ENCODE assay signal across 9 cellular contexts in genomic region chr14:105064721-105065143, GRCh38. TPM values are rescaled to one million over a fixed set of nuclear protein-coding genes. Genes with fewer than 3 reads are reported as not detected.
DNase-seq lines count a peak whose midpoint lies in the region; ATAC-seq and TF ChIP-seq lines count a peak whose summit lies in the region.
"Had no signal": no experiment of that assay in that cellular context is flagged by ENCODE, and none has a peak within 500 bp of the region (broad histone marks: within the 10 kb centered on the region; RNA-seq: fewer than 3 reads in every experiment).

No MANE protein-coding gene starts in this region.

- no peak for TF ChIP-seq CTCF in dorsolateral prefrontal cortex (IDR thresholded peaks at IDR 0.05 in 54 of 56, conservative IDR thresholded peaks at IDR 0.05 in 2 of 56; ENCODE audit: low read depth in 1 of 56, partially characterized antibody in 56 of 56)

- H3K4ac ChIP-seq in mesenchymal stem cell (ENCODE audit: low read depth in 1 of 2, low read length in 2 of 2), result no peak overlapping the region

- H2BK120ac ChIP-seq in mesenchymal stem cell (ENCODE audit: low read depth, low read length), result no peak overlapping the region

- H3K79me1 ChIP-seq in mesenchymal stem cell (replicated peaks; ENCODE audit: low read length, poor library complexity, severe bottlenecking), result no peaks in the 10 kb centered on the region

- H3K9me3 ChIP-seq in mesenchymal stem cell (ENCODE audit: control insufficient read depth, low read length), result no peaks in the 10 kb centered on the region

- H4K8ac ChIP-seq in mesenchymal stem cell (ENCODE audit: low read length), result peak overlapping the region; percentile 12

- POLR2A ChIA-PET in activated naive CD8-positive, alpha-beta T cell treated with anti-CD3 and anti-CD28 coated beads, Interleukin-2, amount 10 ng/mL, durations not matched to agents 7 days and 5 days (lab: Charles Lee), result interaction anchor here (0.8 to 12.0 kb wide), 15 partner anchors 8 to 376 kb away, joined by 3 to 176 read pairs (median 5); partner anchors contain the start of genes BRF1, CDCA4 and CLBA1

- H2BK5ac ChIP-seq in mesenchymal stem cell (ENCODE audit: low read depth, low read length, poor library complexity, severe bottlenecking), result no peak overlapping the region

- H3K4me3 Mint-ChIP-seq in IgD-negative memory B cell, result peak overlapping the region; percentile 90 to 99 (median 95)
- peak overlapping the region; percentile 89 for H3K4me3 Mint-ChIP-seq in activated naive CD8-positive, alpha-beta T cell treated with anti-CD3 and anti-CD28 coated beads, Interleukin-2, amount 10 ng/mL, durations not matched to agents 7 days and 5 days

- peaks cover 34 to 42% (median 36%) of the 10 kb centered on the region in 3 donors for H3K4me1 Mint-ChIP-seq in IgD-negative memory B cell
- H3K4me1 Mint-ChIP-seq in activated naive CD8-positive, alpha-beta T cell treated with anti-CD3 and anti-CD28 coated beads, Interleukin-2, amount 10 ng/mL, durations not matched to agents 7 days and 5 days, result peaks cover 43% of the 10 kb centered on the region

- no peaks in the 10 kb centered on the region for H3K27me3 Mint-ChIP-seq in IgD-negative memory B cell
- no peaks in the 10 kb centered on the region for H3K27me3 Mint-ChIP-seq in activated naive CD8-positive, alpha-beta T cell treated with anti-CD3 and anti-CD28 coated beads, Interleukin-2, amount 10 ng/mL, durations not matched to agents 7 days and 5 days

- H2AK5ac ChIP-seq in mesenchymal stem cell (ENCODE audit: low read length, severe bottlenecking), result no peak overlapping the region

- no peak overlapping the region for H3K4me3 ChIP-seq in mesenchymal stem cell (ENCODE audit: insufficient read depth in 1 of 2, low read depth in 1 of 2, low read length in 2 of 2)
- peak overlapping the region in 22 of 59 donors; percentile 4 to 49 (median 28) for H3K4me3 ChIP-seq in dorsolateral prefrontal cortex

- no peak for ATAC-seq in activated naive CD8-positive, alpha-beta T cell treated with anti-CD3 and anti-CD28 coated beads, Interleukin-2, amount 10 ng/mL, durations not matched to agents 7 days and 5 days (ENCODE audit: low read depth)
- ATAC-seq in GM18873 (IDR thresholded peaks at IDR 0.05; ENCODE audit: low FRiP score, unreplicated experiment), result no peak

- H3K9ac ChIP-seq in mesenchymal stem cell (ENCODE audit: low read length), result no peak overlapping the region

- H3K27ac Mint-ChIP-seq in IgD-negative memory B cell, result peak overlapping the region; percentile 97
- H3K27ac Mint-ChIP-seq in activated naive CD8-positive, alpha-beta T cell treated with anti-CD3 and anti-CD28 coated beads, Interleukin-2, amount 10 ng/mL, durations not matched to agents 7 days and 5 days, result peak overlapping the region; percentile 94

- no peak overlapping the region for H3K18ac ChIP-seq in mesenchymal stem cell (ENCODE audit: low read depth in 1 of 2, low read length in 2 of 2)

- H3K27me3 ChIP-seq in mesenchymal stem cell (ENCODE audit: control insufficient read depth in 1 of 2, insufficient read depth in 1 of 2, low read length in 2 of 2) (peaks cover 3 to 18% of the 10 kb centered on the region in 2 experiments), dorsolateral prefrontal cortex (peaks cover 0 to 27% (median 0%) of the 10 kb centered on the region in 45 donors)

- no peak overlapping the region for H2BK15ac ChIP-seq in mesenchymal stem cell (ENCODE audit: low read depth, poor library complexity, severe bottlenecking)

- no peak overlapping the region for H3K23ac ChIP-seq in mesenchymal stem cell (ENCODE audit: low read length in 2 of 2)

- H3K9me3 Mint-ChIP-seq in IgD-negative memory B cell, result no peaks in the 10 kb centered on the region
- no peaks in the 10 kb centered on the region for H3K9me3 Mint-ChIP-seq in activated naive CD8-positive, alpha-beta T cell treated with anti-CD3 and anti-CD28 coated beads, Interleukin-2, amount 10 ng/mL, durations not matched to agents 7 days and 5 days

- H3K27ac ChIP-seq in mesenchymal stem cell (ENCODE audit: low read length, poor library complexity, severe bottlenecking) (no peak overlapping the region), dorsolateral prefrontal cortex (peak overlapping the region in 23 of 59 donors; percentile 13 to 67 (median 48))

- DNase-seq in AG08396 (ENCODE audit: low spot score) (peak; percentile 78), mesenchymal stem cell (peak; percentile 29), T-helper 9 cell (no peak), kidney glomerular epithelial cell (lab: John Stamatoyannopoulos, UW) (no peak), dorsolateral prefrontal cortex (no peak)
- peak; percentile 57 for DNase-seq in activated naive CD8-positive, alpha-beta T cell treated with anti-CD3 and anti-CD28 coated beads, Interleukin-2, amount 10 ng/mL, durations not matched to agents 7 days and 5 days
- DNase-seq: NCI-H1048 had no signal

- no peak overlapping the region for H3K14ac ChIP-seq in mesenchymal stem cell (ENCODE audit: low read length in 2 of 2)

- 92% methylated on average over 12 of the region's 12 CpGs for WGBS in mesenchymal stem cell

- no peak overlapping the region for H2BK12ac ChIP-seq in mesenchymal stem cell (ENCODE audit: low read length in 2 of 2)

- no peak overlapping the region for H2AFZ ChIP-seq in mesenchymal stem cell (ENCODE audit: low read depth, low read length)

- H3K36me3 Mint-ChIP-seq in IgD-negative memory B cell, result peaks cover 5% of the 10 kb centered on the region
- peaks cover 14% of the 10 kb centered on the region for H3K36me3 Mint-ChIP-seq in activated naive CD8-positive, alpha-beta T cell treated with anti-CD3 and anti-CD28 coated beads, Interleukin-2, amount 10 ng/mL, durations not matched to agents 7 days and 5 days

- no peaks in the 10 kb centered on the region for H3K36me3 ChIP-seq in mesenchymal stem cell (ENCODE audit: control insufficient read depth in 1 of 2, insufficient read depth in 2 of 2, low read depth in 1 of 2, low read length in 2 of 2)

- H3K4me2 ChIP-seq in mesenchymal stem cell (ENCODE audit: low read length, poor library complexity, severe bottlenecking), result no peak overlapping the region

- H3K4me1 ChIP-seq in mesenchymal stem cell (ENCODE audit: control insufficient read depth, insufficient read depth, low read depth, low read length), result peaks cover 25% of the 10 kb centered on the region

- H4K91ac ChIP-seq in mesenchymal stem cell (ENCODE audit: low read length), result no peak overlapping the region

- intact Hi-C loops in dorsolateral prefrontal cortex (cut with DNase I), result no loop called here

RNA-seq across cellular contexts. Expression of gene GPR132, which starts 0.5 kb away (rescaled TPM):
- polyA plus RNA-seq in IgD-negative memory B cell, result 37.2 TPM
- total RNA-seq in activated naive CD8-positive, alpha-beta T cell treated with anti-CD3 and anti-CD28 coated beads, Interleukin-2, amount 10 ng/mL, durations not matched to agents 7 days and 5 days, result 10 to 100 TPM; 43.5 to 46.6 TPM
- 0.03 TPM for polyA plus RNA-seq in mesenchymal stem cell (2013, experiment 1 of 2)
- 0.01 TPM for polyA plus RNA-seq in mesenchymal stem cell (2013, experiment 2 of 2)
- total RNA-seq in dorsolateral prefrontal cortex, result 1 to 10 TPM in 96 of 120 experiments, under 1 TPM in 24; 0.48 to 3.9 (median 1.6) TPM

RNA-seq across cellular contexts. Expression of gene CDCA4, which starts 43.8 kb away (rescaled TPM):
- polyA plus RNA-seq in IgD-negative memory B cell, result 11.4 TPM
- total RNA-seq in activated naive CD8-positive, alpha-beta T cell treated with anti-CD3 and anti-CD28 coated beads, Interleukin-2, amount 10 ng/mL, durations not matched to agents 7 days and 5 days, result 10 to 100 TPM; 51.7 to 53.3 TPM
- polyA plus RNA-seq in mesenchymal stem cell (2013, experiment 1 of 2), result 8.8 TPM
- polyA plus RNA-seq in mesenchymal stem cell (2013, experiment 2 of 2), result 8.9 TPM
- total RNA-seq in dorsolateral prefrontal cortex, result 1 to 10 TPM; 1.7 to 5.4 (median 3.1) TPM

Comparison
In these comparisons a context has a peak if more than half of its experiments do, and no peak if none do; other contexts are left out.
1. DNase-seq: peak in AG08396 (single experiment), activated naive CD8-positive, alpha-beta T cell treated with anti-CD3 and anti-CD28 coated beads, Interleukin-2, amount 10 ng/mL, durations not matched to agents 7 days and 5 days (single experiment) and mesenchymal stem cell (single experiment); none in T-helper 9 cell (single experiment), kidney glomerular epithelial cell (single experiment) and dorsolateral prefrontal cortex (0 of 10).
2. RNA of gene GPR132, which starts 0.5 kb away (total RNA-seq): 43.5 to 46.6 TPM in activated naive CD8-positive, alpha-beta T cell treated with anti-CD3 and anti-CD28 coated beads, Interleukin-2, amount 10 ng/mL, durations not matched to agents 7 days and 5 days; 0.48 to 3.9 TPM in dorsolateral prefrontal cortex; every median in the first group is over 4 times any median in the second.
3. RNA of gene CDCA4, which starts 43.8 kb away (total RNA-seq): 51.7 to 53.3 TPM in activated naive CD8-positive, alpha-beta T cell treated with anti-CD3 and anti-CD28 coated beads, Interleukin-2, amount 10 ng/mL, durations not matched to agents 7 days and 5 days; 1.7 to 5.4 TPM in dorsolateral prefrontal cortex; every median in the first group is over 4 times any median in the second.